ENCODE assay signal across 15 cellular contexts in the genomic region with DNA sequence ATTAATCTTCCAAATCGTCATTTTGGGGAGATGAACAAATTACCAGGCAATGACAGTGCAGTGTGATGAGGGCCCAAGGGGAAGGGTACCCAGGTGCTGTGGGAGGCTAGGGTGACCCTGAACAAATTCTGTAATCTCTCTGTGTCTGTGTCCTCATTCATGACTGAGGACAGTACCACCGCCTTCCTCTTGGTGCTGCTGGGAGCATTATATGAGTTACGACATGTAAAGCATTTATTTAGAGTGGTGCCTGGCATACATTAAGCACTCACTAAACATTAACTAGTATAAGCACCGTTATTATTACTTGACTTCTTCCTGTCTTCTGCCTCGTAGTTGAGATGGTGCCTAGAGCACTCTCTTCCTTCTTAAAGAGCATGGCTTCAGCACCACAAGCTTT.
DNase-seq lines count a peak whose midpoint lies in the region; ATAC-seq and TF ChIP-seq lines count a peak whose summit lies in the region.
"Had no signal": no experiment of that assay in that cellular context is flagged by ENCODE, and none has a peak within 500 bp of the region (broad histone marks: within the 10 kb centered on the region; RNA-seq: fewer than 3 reads in every experiment).

No MANE protein-coding gene starts in this region.

- BruUV-seq in HCT116 (replicated peaks; lab: Mats Ljungman, UMichigan), result no TSS peak

- no peak overlapping the region for H3K9ac ChIP-seq in HCT116 (ENCODE audit: low read length)

- RAD21 ChIA-PET in HCT116 (lab: Charles Lee; ENCODE audit: low non-redundant PET in 1 of 2, low total read pairs in 2 of 2, uncharacterized antibody in 2 of 2, unreplicated experiment in 2 of 2), result no interaction called here

- intact Hi-C loops in HCT116 (cut with micrococcal nuclease), result loop anchor here (5.0 kb wide), 1 partner anchor 99 kb away; no protein-coding TSS in a partner anchor
- intact Hi-C loops in left ventricle myocardium superior (cut with micrococcal nuclease), result no loop called here

- in situ Hi-C loops in astrocyte of the spinal cord (cut with HindIII; ENCODE audit: low sequenced_read_pairs), result no loop called here

- peak; percentile 36; the same call in 1 of the 2 replicates for TF ChIP-seq RAD21 in HCT116 (IDR thresholded peaks at IDR 0.05; ENCODE audit: low read depth)

- peak; percentile 9 for DNase-seq in DMS79 treated with DMSO at 0.1 percent for 48 hours (lab: John Stamatoyannopoulos, UW)
- no peak for DNase-seq in DMS79 (lab: John Stamatoyannopoulos, UW)
- no peak for DNase-seq in HCT116 (ENCODE audit: low read depth, low spot score)
- DNase-seq in astrocyte of the spinal cord (ENCODE audit: low read depth, low spot score), result no peak
- peak; percentile 6 for DNase-seq in lung (ENCODE audit: low spot score)
- no peak for DNase-seq in left ventricle myocardium superior
- no peak for DNase-seq in GDM1 (lab: John Stamatoyannopoulos, UW)
- DNase-seq: 8988T; activated naive CD8-positive, alpha-beta T cell treated with anti-CD3 and anti-CD28 coated beads for 36 hours; Calu3; NCI-H146; nucleus accumbens; SW 1271 had no signal

- H3K4me3 ChIP-seq in HCT116 (replicated peaks in 1 of 2; ENCODE audit: low read depth in 1 of 2, low read length in 2 of 2), result no peak overlapping the region
- H3K4me3 ChIP-seq in astrocyte of the spinal cord (ENCODE audit: low read depth, low read length), result no peak overlapping the region
- H3K4me3 ChIP-seq in lung, result no peak overlapping the region
- H3K4me3 ChIP-seq: suprapubic skin had no signal

- H3K9me2 ChIP-seq in HCT116 (ENCODE audit: insufficient read depth), result no peaks in the 10 kb centered on the region

- H3K79me2 ChIP-seq in HCT116 (ENCODE audit: insufficient read depth, low read length), result no peaks in the 10 kb centered on the region

- no peak for TF ChIP-seq POLR2A in HCT116 (IDR thresholded peaks at IDR 0.05; ENCODE audit: borderline replicate concordance, extremely low read depth, insufficient read depth, insufficient read length)

- WGBS in lung, 2 donors, result 63 to 71% methylated on average over 5 of the region's 5 CpGs

- H3K4me2 ChIP-seq in HCT116 (ENCODE audit: low read length), result peak overlapping the region; percentile 80; the same call in 1 of the 2 replicates

- ATAC-seq in HCT116 (peak; percentile 40), lung (ENCODE audit: insufficient read depth, low FRiP score) (no peak), HG02610 (IDR thresholded peaks at IDR 0.05; ENCODE audit: unreplicated experiment) (no peak), left ventricle myocardium superior (no peak)

- H4K20me1 ChIP-seq in HCT116 (ENCODE audit: insufficient read depth), result no peaks in the 10 kb centered on the region

- peak in 2 of 3 experiments; percentile 31 to 45; a peak in 4 of 6 replicates for TF ChIP-seq CTCF in HCT116 (IDR thresholded peaks at IDR 0.05 in 2 of 3, conservative IDR thresholded peaks at IDR 0.05 in 1 of 3; ENCODE audit: borderline replicate concordance in 1 of 3, insufficient read depth in 1 of 3, low read depth in 2 of 3, low read length in 2 of 3)
- peak; percentile 15 for TF ChIP-seq CTCF in astrocyte of the spinal cord (IDR thresholded peaks at IDR 0.05; ENCODE audit: low read depth, low read length)
- TF ChIP-seq CTCF in lung (IDR thresholded peaks at IDR 0.05; ENCODE audit: control extremely low read depth, extremely low read depth), result no peak

- H3K4me1 ChIP-seq in HCT116 (ENCODE audit: control insufficient read depth in 1 of 2, insufficient read depth in 2 of 2, low read length in 2 of 2) (peaks cover 55 to 59% of the 10 kb centered on the region in 2 experiments), lung (ENCODE audit: control insufficient read depth in 2 of 2, insufficient read depth in 2 of 2, low read length in 2 of 2) (no peaks in the 10 kb centered on the region)

- H2AFZ ChIP-seq in HCT116 (ENCODE audit: low read depth, low read length, poor library complexity, severe bottlenecking), result no peak overlapping the region

- H3K9me3 ChIP-seq in HCT116 (ENCODE audit: control insufficient read depth in 1 of 2, insufficient read depth in 1 of 2, low read depth in 1 of 2, low read length in 2 of 2) (no peaks in the 10 kb centered on the region), lung (ENCODE audit: control insufficient read depth in 2 of 2, insufficient read depth in 1 of 2, low read length in 1 of 2) (peaks cover 0 to 2% of the 10 kb centered on the region in 2 donors)
- H3K9me3 ChIP-seq: suprapubic skin had no signal

- H3K36me3 ChIP-seq in HCT116 (ENCODE audit: control insufficient read depth in 1 of 2, insufficient read depth in 2 of 2, low read length in 2 of 2), result no peaks in the 10 kb centered on the region
- no peaks in the 10 kb centered on the region for H3K36me3 ChIP-seq in lung (ENCODE audit: control insufficient read depth in 2 of 2, insufficient read depth in 2 of 2, low read length in 2 of 2)
- H3K36me3 ChIP-seq: suprapubic skin had no signal

- POLR2A ChIA-PET in HCT116 (lab: Charles Lee), result no interaction called here

- H3K27ac ChIP-seq in HCT116 (ENCODE audit: low read depth, low read length) (no peak overlapping the region), lung (ENCODE audit: low read depth in 1 of 2, low read length in 1 of 2) (no peak overlapping the region)
- H3K27ac ChIP-seq: suprapubic skin had no signal

- CTCF ChIA-PET in HCT116 (lab: Charles Lee), result no interaction called here

- H3K27me3 ChIP-seq in HCT116 (ENCODE audit: insufficient read depth, low read length) (no peaks in the 10 kb centered on the region), lung (ENCODE audit: control insufficient read depth, insufficient read depth) (no peaks in the 10 kb centered on the region)
- H3K27me3 ChIP-seq: suprapubic skin had no signal

TF ChIP-seq in HCT116, 20 proteins besides CTCF, POLR2A, EP300 and RAD21:
- TF ChIP-seq ZNF274 (IDR thresholded peaks at IDR 0.05; ENCODE audit: low read depth, low read length) (no peak), CBX3 (IDR thresholded peaks at IDR 0.05; ENCODE audit: low read depth) (no peak), EZH2phosphoT487 (IDR thresholded peaks at IDR 0.05; ENCODE audit: borderline replicate concordance) (no peak), ELF1 (IDR thresholded peaks at IDR 0.05; ENCODE audit: borderline replicate concordance, low read depth) (no peak), EZH2 (IDR thresholded peaks at IDR 0.05) (no peak), CEBPB (IDR thresholded peaks at IDR 0.05; ENCODE audit: low read depth) (no peak), SRF (IDR thresholded peaks at IDR 0.05; ENCODE audit: low read depth) (no peak)
- TF ChIP-seq, protein P1, sequence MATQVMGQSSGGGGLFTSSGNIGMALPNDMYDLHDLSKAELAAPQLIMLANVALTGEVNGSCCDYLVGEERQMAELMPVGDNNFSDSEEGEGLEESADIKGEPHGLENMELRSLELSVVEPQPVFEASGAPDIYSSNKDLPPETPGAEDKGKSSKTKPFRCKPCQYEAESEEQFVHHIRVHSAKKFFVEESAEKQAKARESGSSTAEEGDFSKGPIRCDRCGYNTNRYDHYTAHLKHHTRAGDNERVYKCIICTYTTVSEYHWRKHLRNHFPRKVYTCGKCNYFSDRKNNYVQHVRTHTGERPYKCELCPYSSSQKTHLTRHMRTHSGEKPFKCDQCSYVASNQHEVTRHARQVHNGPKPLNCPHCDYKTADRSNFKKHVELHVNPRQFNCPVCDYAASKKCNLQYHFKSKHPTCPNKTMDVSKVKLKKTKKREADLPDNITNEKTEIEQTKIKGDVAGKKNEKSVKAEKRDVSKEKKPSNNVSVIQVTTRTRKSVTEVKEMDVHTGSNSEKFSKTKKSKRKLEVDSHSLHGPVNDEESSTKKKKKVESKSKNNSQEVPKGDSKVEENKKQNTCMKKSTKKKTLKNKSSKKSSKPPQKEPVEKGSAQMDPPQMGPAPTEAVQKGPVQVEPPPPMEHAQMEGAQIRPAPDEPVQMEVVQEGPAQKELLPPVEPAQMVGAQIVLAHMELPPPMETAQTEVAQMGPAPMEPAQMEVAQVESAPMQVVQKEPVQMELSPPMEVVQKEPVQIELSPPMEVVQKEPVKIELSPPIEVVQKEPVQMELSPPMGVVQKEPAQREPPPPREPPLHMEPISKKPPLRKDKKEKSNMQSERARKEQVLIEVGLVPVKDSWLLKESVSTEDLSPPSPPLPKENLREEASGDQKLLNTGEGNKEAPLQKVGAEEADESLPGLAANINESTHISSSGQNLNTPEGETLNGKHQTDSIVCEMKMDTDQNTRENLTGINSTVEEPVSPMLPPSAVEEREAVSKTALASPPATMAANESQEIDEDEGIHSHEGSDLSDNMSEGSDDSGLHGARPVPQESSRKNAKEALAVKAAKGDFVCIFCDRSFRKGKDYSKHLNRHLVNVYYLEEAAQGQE (IDR thresholded peaks at IDR 0.05; ENCODE audit: low read depth), result no peak
- TF ChIP-seq, protein P2, sequence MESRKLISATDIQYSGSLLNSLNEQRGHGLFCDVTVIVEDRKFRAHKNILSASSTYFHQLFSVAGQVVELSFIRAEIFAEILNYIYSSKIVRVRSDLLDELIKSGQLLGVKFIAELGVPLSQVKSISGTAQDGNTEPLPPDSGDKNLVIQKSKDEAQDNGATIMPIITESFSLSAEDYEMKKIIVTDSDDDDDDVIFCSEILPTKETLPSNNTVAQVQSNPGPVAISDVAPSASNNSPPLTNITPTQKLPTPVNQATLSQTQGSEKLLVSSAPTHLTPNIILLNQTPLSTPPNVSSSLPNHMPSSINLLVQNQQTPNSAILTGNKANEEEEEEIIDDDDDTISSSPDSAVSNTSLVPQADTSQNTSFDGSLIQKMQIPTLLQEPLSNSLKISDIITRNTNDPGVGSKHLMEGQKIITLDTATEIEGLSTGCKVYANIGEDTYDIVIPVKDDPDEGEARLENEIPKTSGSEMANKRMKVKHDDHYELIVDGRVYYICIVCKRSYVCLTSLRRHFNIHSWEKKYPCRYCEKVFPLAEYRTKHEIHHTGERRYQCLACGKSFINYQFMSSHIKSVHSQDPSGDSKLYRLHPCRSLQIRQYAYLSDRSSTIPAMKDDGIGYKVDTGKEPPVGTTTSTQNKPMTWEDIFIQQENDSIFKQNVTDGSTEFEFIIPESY (IDR thresholded peaks at IDR 0.05; ENCODE audit: extremely low read depth, insufficient replicate concordance, low read length), result no peak

Comparison
In these comparisons a context has a peak if more than half of its experiments do, and no peak if none do; other contexts are left out.
1. DNase-seq: peak in DMS79 treated with DMSO at 0.1 percent for 48 hours (single experiment) and lung (single experiment); none in DMS79 (single experiment), HCT116 (single experiment), astrocyte of the spinal cord (single experiment), left ventricle myocardium superior (single experiment) and GDM1 (single experiment).